In the genomic region with DNA sequence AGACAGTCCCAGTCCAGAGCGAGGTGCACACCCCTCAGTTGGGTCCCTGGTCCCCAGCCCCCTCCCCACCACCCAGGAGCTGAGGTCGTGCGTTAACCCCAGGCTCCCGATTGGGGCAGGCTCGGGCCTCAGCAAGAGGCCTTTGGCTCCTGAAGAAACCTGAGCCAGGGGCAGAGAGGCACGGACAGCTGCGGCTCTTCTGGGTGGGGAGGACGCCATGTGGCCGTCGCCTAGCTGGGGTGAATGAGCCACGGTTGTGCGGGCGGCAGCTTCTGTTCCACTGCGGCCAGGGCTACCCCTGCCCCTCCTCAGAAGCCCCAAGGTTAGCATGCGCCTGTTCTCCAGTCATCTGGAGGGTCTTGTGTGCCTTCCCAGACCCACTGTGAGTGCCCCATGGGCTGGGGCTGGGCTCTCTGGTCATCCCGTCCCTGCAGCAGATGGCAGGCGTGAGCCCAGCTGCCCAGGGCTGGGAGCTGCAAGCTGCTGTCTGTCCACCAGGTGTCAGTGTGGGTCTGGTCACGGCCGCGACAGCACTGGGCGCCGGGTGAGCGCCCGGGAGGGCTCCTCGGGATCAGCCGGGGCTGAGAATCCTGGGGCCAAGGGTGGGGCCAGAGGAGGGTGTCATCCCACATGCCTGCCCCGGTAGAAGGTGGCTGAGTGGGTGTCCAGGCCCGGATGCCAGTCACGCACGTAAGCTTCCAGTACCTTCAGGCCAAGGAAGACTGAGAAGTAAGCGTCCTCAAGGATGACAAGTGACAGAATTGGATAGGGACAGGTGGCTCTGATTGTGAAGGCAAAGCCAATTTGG, we compare ENCODE assay signal across 8 cellular contexts. TPM values are rescaled to one million over a fixed set of nuclear protein-coding genes. Genes with fewer than 3 reads are reported as not detected.
A peak's percentile ranks its signal among the peaks of the same experiment; 100 is the strongest.
DNase-seq lines count a peak whose midpoint lies in the region; ATAC-seq and TF ChIP-seq lines count a peak whose summit lies in the region.

No MANE protein-coding gene starts in this region.

- ATAC-seq in HG02763 (IDR thresholded peaks at IDR 0.05; ENCODE audit: unreplicated experiment), result peak; percentile 53
- ATAC-seq in naive thymus-derived CD4-positive, alpha-beta T cell, result peak; percentile 90

- intact Hi-C loops in naive thymus-derived CD4-positive, alpha-beta T cell (cut with micrococcal nuclease), result loop anchor here (1.0 to 5.0 kb wide), 3 partner anchors 108 to 129 kb away; partner anchors contain the start of gene DUSP9 (in 1 of the 2)

- H3K27ac Mint-ChIP-seq in naive thymus-derived CD4-positive, alpha-beta T cell, result no peak overlapping the region

- no peaks in the 10 kb centered on the region for H3K4me1 ChIP-seq in naive thymus-derived CD4-positive, alpha-beta T cell (ENCODE audit: control insufficient read depth in 2 of 2, insufficient read depth in 2 of 2, low read length in 2 of 2)

- no peak overlapping the region for H3K4me3 ChIP-seq in naive thymus-derived CD4-positive, alpha-beta T cell (ENCODE audit: low read length)

- no peaks in the 10 kb centered on the region for H3K36me3 ChIP-seq in naive thymus-derived CD4-positive, alpha-beta T cell (ENCODE audit: control insufficient read depth in 2 of 3, insufficient read depth in 3 of 3, low read length in 3 of 3)

- H3K27me3 ChIP-seq in naive thymus-derived CD4-positive, alpha-beta T cell (ENCODE audit: control insufficient read depth in 2 of 2, insufficient read depth in 2 of 2, low read length in 2 of 2), result no peaks in the 10 kb centered on the region

- peaks cover 0 to 3% (median 0%) of the 10 kb centered on the region in 5 donors for H3K27me3 Mint-ChIP-seq in naive thymus-derived CD4-positive, alpha-beta T cell

- peaks cover 0 to 2% (median 0%) of the 10 kb centered on the region in 7 donors for H3K4me1 Mint-ChIP-seq in naive thymus-derived CD4-positive, alpha-beta T cell

- peak; percentile 88 for TF ChIP-seq CTCF in GM12873 (IDR thresholded peaks at IDR 0.05; ENCODE audit: insufficient read depth, low read depth, low read length, missing control alignments)

- H3K27ac ChIP-seq in naive thymus-derived CD4-positive, alpha-beta T cell (ENCODE audit: low read depth, low read length), result no peak overlapping the region

- CTCF ChIA-PET in naive thymus-derived CD4-positive, alpha-beta T cell (lab: Charles Lee), result interaction anchor here (0.8 to 1.9 kb wide), 11 partner anchors 14 to 588 kb away, joined by 3 to 22 read pairs (median 3); no protein-coding TSS in a partner anchor

- TF ChIP-seq POLR2A in erythroblast (IDR thresholded peaks at IDR 0.05; ENCODE audit: low read length), result no peak

- H3K4me3 Mint-ChIP-seq in naive thymus-derived CD4-positive, alpha-beta T cell, result no peak overlapping the region

- H3K36me3 Mint-ChIP-seq in naive thymus-derived CD4-positive, alpha-beta T cell, result no peaks in the 10 kb centered on the region

- H3K9me3 ChIP-seq in naive thymus-derived CD4-positive, alpha-beta T cell (ENCODE audit: control insufficient read depth in 2 of 3, low read length in 3 of 3), result no peaks in the 10 kb centered on the region

- H3K9me3 Mint-ChIP-seq in naive thymus-derived CD4-positive, alpha-beta T cell, result no peaks in the 10 kb centered on the region

- DNase-seq in NCI-H774 (lab: John Stamatoyannopoulos, UW) (peak; percentile 18), erythroblast (lab: John Stamatoyannopoulos, UW) (peak; percentile 48 to 71), NCI-H2171 (lab: John Stamatoyannopoulos, UW) (no peak)
- peak; percentile 3 for DNase-seq in activated CD8-positive, alpha-beta memory T cell treated with anti-CD3 and anti-CD28 coated beads, Interleukin-2, amount 50 U/mL, for 24 hours (ENCODE audit: extremely low read depth)
- peak; percentile 26 to 70 (median 45) for DNase-seq in naive thymus-derived CD4-positive, alpha-beta T cell
- DNase-seq in stimulated activated naive CD4-positive, alpha-beta T cell (lab: John Stamatoyannopoulos, UW), result peak; percentile 1 to 62 (median 40)

- POLR2A ChIA-PET in naive thymus-derived CD4-positive, alpha-beta T cell (lab: Charles Lee), result interaction anchor here (0.8 kb wide), 1 partner anchor 128 kb away, joined by 3 read pairs; no protein-coding TSS in a partner anchor

RNA-seq across cellular contexts. Expression of gene ATP2B3, which starts 21.9 kb away (rescaled TPM):
- not detected for total RNA-seq in naive thymus-derived CD4-positive, alpha-beta T cell
- polyA plus RNA-seq in naive thymus-derived CD4-positive, alpha-beta T cell, result not detected

RNA-seq across cellular contexts. Expression of gene BGN, which starts 44.6 kb away (rescaled TPM):
- not detected for total RNA-seq in naive thymus-derived CD4-positive, alpha-beta T cell
- polyA plus RNA-seq in naive thymus-derived CD4-positive, alpha-beta T cell, result not detected

RNA-seq across cellular contexts. Expression of gene CCNQ, which starts 59.6 kb away (rescaled TPM):
- total RNA-seq in naive thymus-derived CD4-positive, alpha-beta T cell, result 10 to 100 TPM; 13.7 to 27.6 (median 21.0) TPM
- polyA plus RNA-seq in naive thymus-derived CD4-positive, alpha-beta T cell, result 10 to 100 TPM; 33.9 to 42.0 TPM
